ENCODE assay signal across 17 cellular contexts in genomic region chr1:237556911-237557310, GRCh38.
"Had no signal": no experiment of that assay in that cellular context is flagged by ENCODE, and none has a peak within 500 bp of the region (broad histone marks: within the 10 kb centered on the region; RNA-seq: fewer than 3 reads in every experiment).

No MANE protein-coding gene starts in this region.

- H3K4me3 ChIP-seq: coronary artery, prostate gland, upper lobe of left lung had no signal

- H3K4me1 ChIP-seq: foreskin keratinocyte, prostate gland, upper lobe of left lung had no signal

- H3K9me3 Mint-ChIP-seq: activated T-cell treated with anti-CD3 and anti-CD28 coated beads, Interleukin-2, amount 50 U/mL, for 24 hours; natural killer cell treated with Interleukin-12 subunit alpha and Interleukin-12 subunit beta and Interleukin-15 and Interleukin-18, amount 100 ng/mL, for 72 hours; stimulated activated naive CD8-positive, alpha-beta T cell treated with anti-CD3 and anti-CD28 coated beads, Interleukin-15, Interleukin-2, amounts not matched to agents 100 ng/mL and 50 ng/mL, for 24 hours had no signal

- H3K4me1 Mint-ChIP-seq: activated CD4-positive, alpha-beta T cell treated with anti-CD3 and anti-CD28 coated beads for 36 hours; activated CD8-positive, alpha-beta memory T cell treated with anti-CD3 and anti-CD28 coated beads, Interleukin-2, amount 10 ng/mL, durations not matched to agents 7 days and 5 days; memory B cell; T-helper 17 cell had no signal

- ATAC-seq: activated CD4-positive, alpha-beta T cell treated with anti-CD3 and anti-CD28 coated beads for 36 hours; activated CD8-positive, alpha-beta memory T cell treated with anti-CD3 and anti-CD28 coated beads, Interleukin-2, amount 10 ng/mL, durations not matched to agents 7 days and 5 days; foreskin keratinocyte; left colon; natural killer cell treated with Interleukin-12 subunit alpha and Interleukin-12 subunit beta and Interleukin-15 and Interleukin-18, amount 100 ng/mL, for 72 hours; sciatic nerve; T-helper 17 cell had no signal

- H3K36me3 Mint-ChIP-seq: activated CD4-positive, alpha-beta memory T cell treated with anti-CD3 and anti-CD28 coated beads for 36 hours; activated CD8-positive, alpha-beta memory T cell treated with anti-CD3 and anti-CD28 coated beads, Interleukin-2, amount 10 ng/mL, durations not matched to agents 7 days and 5 days; memory B cell; natural killer cell treated with Interleukin-12 subunit alpha and Interleukin-12 subunit beta and Interleukin-15 and Interleukin-18, amount 100 ng/mL, for 72 hours had no signal

- H3K27ac Mint-ChIP-seq: activated CD4-positive, alpha-beta memory T cell treated with anti-CD3 and anti-CD28 coated beads for 36 hours; activated CD4-positive, alpha-beta T cell treated with anti-CD3 and anti-CD28 coated beads for 36 hours; activated CD8-positive, alpha-beta memory T cell treated with anti-CD3 and anti-CD28 coated beads, Interleukin-2, amount 10 ng/mL, durations not matched to agents 7 days and 5 days; activated T-cell treated with anti-CD3 and anti-CD28 coated beads, Interleukin-2, amount 50 U/mL, for 24 hours; memory B cell; natural killer cell treated with Interleukin-12 subunit alpha and Interleukin-12 subunit beta and Interleukin-15 and Interleukin-18, amount 100 ng/mL, for 72 hours; stimulated activated naive CD8-positive, alpha-beta T cell treated with anti-CD3 and anti-CD28 coated beads, Interleukin-15, Interleukin-2, amounts not matched to agents 100 ng/mL and 50 ng/mL, for 24 hours; T-helper 17 cell had no signal

- DNase-seq: activated CD4-positive, alpha-beta memory T cell treated with anti-CD3 and anti-CD28 coated beads for 36 hours; activated CD4-positive, alpha-beta T cell treated with anti-CD3 and anti-CD28 coated beads for 36 hours; activated CD8-positive, alpha-beta memory T cell treated with anti-CD3 and anti-CD28 coated beads, Interleukin-2, amount 10 ng/mL, durations not matched to agents 7 days and 5 days; activated effector memory CD4-positive, alpha-beta T cell treated with Interleukin-2 at 50 U/mL for 16 hours; activated naive CD4-positive, alpha-beta T cell treated with anti-CD3 and anti-CD28 coated beads, Interleukin-2, amount 50 U/mL, for 16 hours; activated T-cell treated with anti-CD3 and anti-CD28 coated beads, Interleukin-2, amount 50 U/mL, for 24 hours; effector CD4-positive, alpha-beta T cell; foreskin keratinocyte; left colon; T-helper 17 cell; upper lobe of left lung had no signal

- H3K4me3 Mint-ChIP-seq: activated CD4-positive, alpha-beta memory T cell treated with anti-CD3 and anti-CD28 coated beads for 36 hours; activated CD4-positive, alpha-beta T cell treated with anti-CD3 and anti-CD28 coated beads for 36 hours; activated CD8-positive, alpha-beta memory T cell treated with anti-CD3 and anti-CD28 coated beads, Interleukin-2, amount 10 ng/mL, durations not matched to agents 7 days and 5 days; activated T-cell treated with anti-CD3 and anti-CD28 coated beads, Interleukin-2, amount 50 U/mL, for 24 hours; memory B cell; natural killer cell treated with Interleukin-12 subunit alpha and Interleukin-12 subunit beta and Interleukin-15 and Interleukin-18, amount 100 ng/mL, for 72 hours; stimulated activated naive CD8-positive, alpha-beta T cell treated with anti-CD3 and anti-CD28 coated beads, Interleukin-15, Interleukin-2, amounts not matched to agents 100 ng/mL and 50 ng/mL, for 24 hours; T-helper 17 cell had no signal

- H3K36me3 ChIP-seq: prostate gland, upper lobe of left lung had no signal

- H3K9me3 ChIP-seq: prostate gland, upper lobe of left lung had no signal

- H3K27me3 ChIP-seq: foreskin keratinocyte, upper lobe of left lung had no signal

- H3K27ac ChIP-seq: coronary artery, foreskin keratinocyte, prostate gland, upper lobe of left lung had no signal
